In the genomic region with DNA sequence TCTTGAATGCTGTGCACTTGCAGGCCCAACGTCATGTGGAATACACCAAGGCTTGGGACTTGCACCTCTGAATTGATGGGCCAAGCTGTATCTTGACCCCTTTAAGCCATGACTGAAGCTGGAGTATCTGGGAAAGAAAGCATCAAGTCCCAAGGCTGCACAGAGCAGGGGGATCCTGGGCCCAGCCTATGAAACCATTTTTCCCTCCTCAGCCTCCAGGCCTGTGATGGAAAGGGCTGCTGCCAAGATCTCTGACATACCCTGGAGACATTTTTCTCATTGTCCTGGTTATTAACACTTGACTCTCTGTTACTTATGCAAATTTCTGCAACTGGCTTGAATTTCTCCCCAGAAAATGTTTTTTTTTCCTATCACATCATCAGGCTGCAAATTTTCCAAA, we compare ENCODE assay signal across 1 cellular context.
A peak's percentile ranks its signal among the peaks of the same experiment; 100 is the strongest.
TF ChIP-seq lines count a peak whose summit lies in the region.

No MANE protein-coding gene starts in this region.

TF ChIP-seq in HEK293, 187 proteins besides CTCF, POLR2A, EP300 and RAD21 (continued from another document):
- TF ChIP-seq, protein P1, sequence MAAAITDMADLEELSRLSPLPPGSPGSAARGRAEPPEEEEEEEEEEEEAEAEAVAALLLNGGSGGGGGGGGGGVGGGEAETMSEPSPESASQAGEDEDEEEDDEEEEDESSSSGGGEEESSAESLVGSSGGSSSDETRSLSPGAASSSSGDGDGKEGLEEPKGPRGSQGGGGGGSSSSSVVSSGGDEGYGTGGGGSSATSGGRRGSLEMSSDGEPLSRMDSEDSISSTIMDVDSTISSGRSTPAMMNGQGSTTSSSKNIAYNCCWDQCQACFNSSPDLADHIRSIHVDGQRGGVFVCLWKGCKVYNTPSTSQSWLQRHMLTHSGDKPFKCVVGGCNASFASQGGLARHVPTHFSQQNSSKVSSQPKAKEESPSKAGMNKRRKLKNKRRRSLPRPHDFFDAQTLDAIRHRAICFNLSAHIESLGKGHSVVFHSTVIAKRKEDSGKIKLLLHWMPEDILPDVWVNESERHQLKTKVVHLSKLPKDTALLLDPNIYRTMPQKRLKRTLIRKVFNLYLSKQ (tag by site-specific recombination; IDR thresholded peaks at IDR 0.05; ENCODE audit: borderline replicate concordance), result no peak
- peak; percentile 98 for TF ChIP-seq ZNF585B (tag by site-specific recombination; IDR thresholded peaks at IDR 0.05)
- no peak for TF ChIP-seq ZNF621 (tag by site-specific recombination; IDR thresholded peaks at IDR 0.05)
- no peak for TF ChIP-seq ZNF558 (tag by site-specific recombination; IDR thresholded peaks at IDR 0.05)
